In the genomic region with DNA sequence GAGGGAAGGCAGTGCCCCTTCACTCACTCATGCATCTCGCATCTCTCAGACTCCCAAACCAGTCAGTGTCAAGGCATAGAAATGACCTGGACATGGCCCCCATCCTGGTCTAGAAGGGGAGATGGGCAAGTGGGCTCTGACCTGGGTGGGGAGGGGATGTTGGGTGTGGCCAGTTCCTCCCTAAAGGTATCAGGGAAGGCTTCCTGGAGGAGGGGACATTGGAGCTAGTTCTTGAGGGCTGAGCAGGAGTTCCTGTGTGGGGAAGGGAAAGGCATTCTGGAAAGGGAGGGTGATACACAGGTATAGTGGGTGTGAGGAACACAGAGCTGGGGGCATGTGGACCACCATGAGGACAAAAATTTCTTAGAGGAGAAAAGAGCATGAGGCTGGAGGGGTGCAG, we compare ENCODE assay signal across 23 cellular contexts. TPM values are rescaled to one million over a fixed set of nuclear protein-coding genes. Genes with fewer than 3 reads are reported as not detected.
DNase-seq lines count a peak whose midpoint lies in the region; ATAC-seq and TF ChIP-seq lines count a peak whose summit lies in the region.
"Had no signal": no experiment of that assay in that cellular context is flagged by ENCODE, and none has a peak within 500 bp of the region (broad histone marks: within the 10 kb centered on the region; RNA-seq: fewer than 3 reads in every experiment).

No MANE protein-coding gene starts in this region.

- H3K4me1 ChIP-seq in CD4-positive, alpha-beta memory T cell (ENCODE audit: insufficient read depth, low read length): peaks cover 39% of the 10 kb centered on the region

- intact Hi-C loops in activated CD4-positive, alpha-beta T cell treated with anti-CD3 and anti-CD28 coated beads for 36 hours (cut with DNase I, micrococcal nuclease): loop anchor here in 1 of 2 experiments (5.0 kb wide), 1 partner anchor 35 kb away; the partner anchor contains the start of genes ATF5 and NUP62
- intact Hi-C loops in CD4-positive, alpha-beta memory T cell (cut with micrococcal nuclease): no loop called here
- intact Hi-C loops in natural killer cell (cut with micrococcal nuclease): no loop called here

- CTCF ChIA-PET in activated CD4-positive, alpha-beta T cell treated with anti-CD3 and anti-CD28 coated beads for 36 hours (lab: Charles Lee): interaction anchor here (0.7 kb wide), 1 partner anchor 35 kb away, joined by 3 read pairs; no protein-coding TSS in a partner anchor
- CTCF ChIA-PET in CD4-positive, alpha-beta memory T cell (lab: Charles Lee; ENCODE audit: partially characterized antibody): interaction anchor here (1.5 kb wide), 1 partner anchor 13 kb away, joined by 3 read pairs; no protein-coding TSS in a partner anchor
- CTCF ChIA-PET in activated CD8-positive, alpha-beta T cell treated with anti-CD3 and anti-CD28 coated beads, Interleukin-2, amount 10 ng/mL, durations not matched to agents 7 days and 5 days (lab: Charles Lee): no interaction called here

- DNase-seq in activated CD4-positive, alpha-beta T cell treated with anti-CD3 and anti-CD28 coated beads for 36 hours: no peak
- DNase-seq in activated CD4-positive, alpha-beta T cell treated with anti-CD3 and anti-CD28 coated beads, Interleukin-2, amount 50 U/mL, for 1 hour: no peak
- DNase-seq in CD4-positive, alpha-beta memory T cell: no peak
- no peak for DNase-seq in activated CD8-positive, alpha-beta T cell treated with anti-CD3 and anti-CD28 coated beads, Interleukin-2, amount 10 ng/mL, durations not matched to agents 7 days and 5 days
- DNase-seq in natural killer cell: no peak
- DNase-seq in LoVo (ENCODE audit: low spot score): no peak
- no peak for DNase-seq in chondrocyte (ENCODE audit: low spot score)
- DNase-seq: activated CD8-positive, alpha-beta memory T cell treated with anti-CD3 and anti-CD28 coated beads for 24 hours; activated effector memory CD4-positive, alpha-beta T cell treated with anti-CD3 and anti-CD28 coated beads, Interleukin-2, amount 50 U/mL, for 16 hours; aorta; caudate nucleus; erythroblast; foreskin keratinocyte; hippocampal formation; islet precursor cell; NCI-H187 treated with DMSO at 0.1 percent for 48 hours; NCI-H2227 treated with DMSO at 0.1 percent for 48 hours; NCI-H748 treated with DMSO at 0.1 percent for 48 hours; occipital lobe; Right ventricle myocardium superior; stimulated activated CD4-positive, alpha-beta T cell treated with anti-CD3 and anti-CD28 coated beads, Interleukin-2, amount 100 ng/mL, for 48 hours had no signal

- H3K27me3 ChIP-seq in CD4-positive, alpha-beta memory T cell (ENCODE audit: insufficient read depth, low read length): no peaks in the 10 kb centered on the region
- H3K27me3 ChIP-seq: foreskin keratinocyte had no signal

- H3K27me3 Mint-ChIP-seq in activated CD4-positive, alpha-beta T cell treated with anti-CD3 and anti-CD28 coated beads for 36 hours: no peaks in the 10 kb centered on the region
- H3K27me3 Mint-ChIP-seq in CD4-positive, alpha-beta memory T cell: no peaks in the 10 kb centered on the region
- no peaks in the 10 kb centered on the region for H3K27me3 Mint-ChIP-seq in activated CD8-positive, alpha-beta T cell treated with anti-CD3 and anti-CD28 coated beads, Interleukin-2, amount 10 ng/mL, durations not matched to agents 7 days and 5 days (ENCODE audit: low read depth)
- no peaks in the 10 kb centered on the region for H3K27me3 Mint-ChIP-seq in natural killer cell (ENCODE audit: low read depth in 2 of 2)
- H3K27me3 Mint-ChIP-seq in chondrocyte (ENCODE audit: low read depth): peaks cover 12% of the 10 kb centered on the region

- H3K4me1 Mint-ChIP-seq in activated CD4-positive, alpha-beta T cell treated with anti-CD3 and anti-CD28 coated beads for 36 hours: peaks cover 44% of the 10 kb centered on the region
- H3K4me1 Mint-ChIP-seq in CD4-positive, alpha-beta memory T cell: peaks cover 23 to 63% (median 45%) of the 10 kb centered on the region in 4 donors
- peaks cover 48% of the 10 kb centered on the region for H3K4me1 Mint-ChIP-seq in activated CD8-positive, alpha-beta T cell treated with anti-CD3 and anti-CD28 coated beads, Interleukin-2, amount 10 ng/mL, durations not matched to agents 7 days and 5 days (ENCODE audit: low read depth)
- peaks cover 16 to 26% of the 10 kb centered on the region in 2 donors for H3K4me1 Mint-ChIP-seq in natural killer cell
- H3K4me1 Mint-ChIP-seq in chondrocyte (ENCODE audit: low read depth): peaks cover 5% of the 10 kb centered on the region

- H3K36me3 Mint-ChIP-seq in activated CD4-positive, alpha-beta T cell treated with anti-CD3 and anti-CD28 coated beads for 36 hours (ENCODE audit: low read depth): peaks cover 13% of the 10 kb centered on the region
- peaks cover 0 to 3% of the 10 kb centered on the region in 2 donors for H3K36me3 Mint-ChIP-seq in CD4-positive, alpha-beta memory T cell
- peaks cover 2% of the 10 kb centered on the region for H3K36me3 Mint-ChIP-seq in activated CD8-positive, alpha-beta T cell treated with anti-CD3 and anti-CD28 coated beads, Interleukin-2, amount 10 ng/mL, durations not matched to agents 7 days and 5 days (ENCODE audit: low read depth)
- H3K36me3 Mint-ChIP-seq in natural killer cell: no peaks in the 10 kb centered on the region
- no peaks in the 10 kb centered on the region for H3K36me3 Mint-ChIP-seq in chondrocyte (ENCODE audit: low read depth)

- peak overlapping the region; percentile 37 for H3K4me3 Mint-ChIP-seq in activated CD4-positive, alpha-beta T cell treated with anti-CD3 and anti-CD28 coated beads for 36 hours
- peak overlapping the region in 3 of 8 donors; percentile 7 to 67 (median 27) for H3K4me3 Mint-ChIP-seq in CD4-positive, alpha-beta memory T cell
- no peak overlapping the region for H3K4me3 Mint-ChIP-seq in activated CD8-positive, alpha-beta T cell treated with anti-CD3 and anti-CD28 coated beads, Interleukin-2, amount 10 ng/mL, durations not matched to agents 7 days and 5 days
- H3K4me3 Mint-ChIP-seq in natural killer cell (peak overlapping the region; percentile 47), chondrocyte (ENCODE audit: unreplicated experiment) (no peak overlapping the region)

- TF ChIP-seq CTCF in natural killer cell (IDR thresholded peaks at IDR 0.05): no peak
- no peak for TF ChIP-seq CTCF in chondrocyte (IDR thresholded peaks at IDR 0.05)

- no peak overlapping the region for H3K4me3 ChIP-seq in CD4-positive, alpha-beta memory T cell (ENCODE audit: low read length in 2 of 2)
- H3K4me3 ChIP-seq: smooth muscle cell had no signal

- H3K9me3 ChIP-seq in CD4-positive, alpha-beta memory T cell (ENCODE audit: control insufficient read depth in 1 of 2, low read length in 2 of 2): no peaks in the 10 kb centered on the region

- no peak overlapping the region for H3K27ac ChIP-seq in CD4-positive, alpha-beta memory T cell (ENCODE audit: low read depth, low read length)
- H3K27ac ChIP-seq: foreskin keratinocyte had no signal

- POLR2A ChIA-PET in activated CD4-positive, alpha-beta T cell treated with anti-CD3 and anti-CD28 coated beads for 36 hours (lab: Charles Lee): no interaction called here
- POLR2A ChIA-PET in CD4-positive, alpha-beta memory T cell (lab: Charles Lee; ENCODE audit: partially characterized antibody): interaction anchor here (1.3 to 3.0 kb wide), 3 partner anchors 15 to 36 kb away, joined by 3 to 8 read pairs (median 8); partner anchors contain the start of genes AKT1S1, ATF5, NUP62 and TBC1D17
- POLR2A ChIA-PET in activated CD8-positive, alpha-beta T cell treated with anti-CD3 and anti-CD28 coated beads, Interleukin-2, amount 10 ng/mL, durations not matched to agents 7 days and 5 days (lab: Charles Lee): no interaction called here

- no peak for ATAC-seq in activated CD4-positive, alpha-beta T cell treated with anti-CD3 and anti-CD28 coated beads for 36 hours
- no peak for ATAC-seq in activated CD8-positive, alpha-beta T cell treated with anti-CD3 and anti-CD28 coated beads, Interleukin-2, amount 10 ng/mL, durations not matched to agents 7 days and 5 days
- ATAC-seq in natural killer cell: no peak
- ATAC-seq in GM18868 (IDR thresholded peaks at IDR 0.05; ENCODE audit: unreplicated experiment): no peak
- ATAC-seq: foreskin keratinocyte had no signal

- no peak overlapping the region for H3K27ac Mint-ChIP-seq in activated CD4-positive, alpha-beta T cell treated with anti-CD3 and anti-CD28 coated beads for 36 hours
- peak overlapping the region; percentile 73 to 99 (median 90) for H3K27ac Mint-ChIP-seq in CD4-positive, alpha-beta memory T cell
- H3K27ac Mint-ChIP-seq in activated CD8-positive, alpha-beta T cell treated with anti-CD3 and anti-CD28 coated beads, Interleukin-2, amount 10 ng/mL, durations not matched to agents 7 days and 5 days: peak overlapping the region; percentile 46
- H3K27ac Mint-ChIP-seq in natural killer cell (peak overlapping the region in 1 of 2 donors; percentile 97), chondrocyte (ENCODE audit: unreplicated experiment) (no peak overlapping the region)

- no peaks in the 10 kb centered on the region for H3K9me3 Mint-ChIP-seq in activated CD4-positive, alpha-beta T cell treated with anti-CD3 and anti-CD28 coated beads for 36 hours (ENCODE audit: low read depth)
- no peaks in the 10 kb centered on the region for H3K9me3 Mint-ChIP-seq in CD4-positive, alpha-beta memory T cell
- H3K9me3 Mint-ChIP-seq in activated CD8-positive, alpha-beta T cell treated with anti-CD3 and anti-CD28 coated beads, Interleukin-2, amount 10 ng/mL, durations not matched to agents 7 days and 5 days (ENCODE audit: insufficient read depth): no peaks in the 10 kb centered on the region
- H3K9me3 Mint-ChIP-seq in natural killer cell (no peaks in the 10 kb centered on the region), chondrocyte (ENCODE audit: low read depth) (no peaks in the 10 kb centered on the region)

- no peaks in the 10 kb centered on the region for H3K36me3 ChIP-seq in CD4-positive, alpha-beta memory T cell (ENCODE audit: insufficient read depth, low read length)

RNA-seq across cellular contexts. Expression of gene IL4I1, which starts 4.0 kb away (rescaled TPM):
- total RNA-seq in activated CD4-positive, alpha-beta T cell treated with anti-CD3 and anti-CD28 coated beads for 36 hours: 10 to 100 TPM; 21.2 to 22.2 TPM
- total RNA-seq in CD4-positive, alpha-beta memory T cell: 1 to 10 TPM; 2.6 to 3.4 TPM
- 10 to 100 TPM in 1 of 2 donors, 1 to 10 TPM in 1; 9.4 to 10.4 TPM for polyA plus RNA-seq in CD4-positive, alpha-beta memory T cell
- total RNA-seq in activated CD8-positive, alpha-beta T cell treated with anti-CD3 and anti-CD28 coated beads, Interleukin-2, amount 10 ng/mL, durations not matched to agents 7 days and 5 days: 1 to 10 TPM; 1.2 to 1.6 TPM
- total RNA-seq in natural killer cell (1 to 10 TPM; 3.0 to 3.8 (median 3.4) TPM), chondrocyte (0.17 TPM in 1 of 3 replicates, not detected in the others)
- total RNA-seq: occipital lobe, Right ventricle myocardium superior, smooth muscle cell had no signal

RNA-seq across cellular contexts. Expression of gene TBC1D17, which starts 15.2 kb away (rescaled TPM):
- total RNA-seq in activated CD4-positive, alpha-beta T cell treated with anti-CD3 and anti-CD28 coated beads for 36 hours: 10 to 100 TPM; 29.1 to 29.6 TPM
- 100 to 1,000 TPM; 101 TPM for total RNA-seq in CD4-positive, alpha-beta memory T cell
- polyA plus RNA-seq in CD4-positive, alpha-beta memory T cell: 10 to 100 TPM in 1 of 2 donors, 1 to 10 TPM in 1; 6.0 to 14.9 TPM
- total RNA-seq in activated CD8-positive, alpha-beta T cell treated with anti-CD3 and anti-CD28 coated beads, Interleukin-2, amount 10 ng/mL, durations not matched to agents 7 days and 5 days: 10 to 100 TPM; 28.6 to 30.8 TPM
- total RNA-seq in natural killer cell (10 to 100 TPM; 45.8 to 59.7 (median 54.4) TPM), chondrocyte (36.3 to 45.3 TPM (median 44.8 TPM) in 3 replicates)

RNA-seq across cellular contexts. Expression of gene AKT1S1, which starts 15.6 kb away (rescaled TPM):
- total RNA-seq in activated CD4-positive, alpha-beta T cell treated with anti-CD3 and anti-CD28 coated beads for 36 hours: 10 to 100 TPM; 16.1 to 20.3 TPM
- 10 to 100 TPM; 19.7 to 20.2 TPM for total RNA-seq in CD4-positive, alpha-beta memory T cell
- 1 to 10 TPM; 2.5 to 4.8 TPM for polyA plus RNA-seq in CD4-positive, alpha-beta memory T cell
- 10 to 100 TPM; 15.6 to 16.4 TPM for total RNA-seq in activated CD8-positive, alpha-beta T cell treated with anti-CD3 and anti-CD28 coated beads, Interleukin-2, amount 10 ng/mL, durations not matched to agents 7 days and 5 days
- total RNA-seq in natural killer cell (10 to 100 TPM; 12.8 to 17.8 (median 16.1) TPM), chondrocyte (52.0 to 70.5 TPM (median 55.8 TPM) in 3 replicates)

RNA-seq across cellular contexts. Expression of gene PNKP, which starts 25.3 kb away (rescaled TPM):
- total RNA-seq in activated CD4-positive, alpha-beta T cell treated with anti-CD3 and anti-CD28 coated beads for 36 hours: 10 to 100 TPM; 59.5 to 65.7 TPM
- 100 to 1,000 TPM; 171 to 192 TPM for total RNA-seq in CD4-positive, alpha-beta memory T cell
- 10 to 100 TPM; 28.9 to 33.9 TPM for polyA plus RNA-seq in CD4-positive, alpha-beta memory T cell
- 100 to 1,000 TPM; 113 to 120 TPM for total RNA-seq in activated CD8-positive, alpha-beta T cell treated with anti-CD3 and anti-CD28 coated beads, Interleukin-2, amount 10 ng/mL, durations not matched to agents 7 days and 5 days
- total RNA-seq in natural killer cell (100 to 1,000 TPM; 228 to 253 (median 243) TPM), chondrocyte (51.4 to 97.0 TPM (median 52.4 TPM) in 3 replicates)

RNA-seq across cellular contexts. Expression of gene ATF5, which starts 36.3 kb away (rescaled TPM):
- 10 to 100 TPM; 12.5 to 14.1 TPM for total RNA-seq in activated CD4-positive, alpha-beta T cell treated with anti-CD3 and anti-CD28 coated beads for 36 hours
- 1 to 10 TPM; 7.9 to 8.3 TPM for total RNA-seq in CD4-positive, alpha-beta memory T cell
- polyA plus RNA-seq in CD4-positive, alpha-beta memory T cell: 1 to 10 TPM; 1.8 to 2.3 TPM
- 1 to 10 TPM; 7.1 to 9.3 TPM for total RNA-seq in activated CD8-positive, alpha-beta T cell treated with anti-CD3 and anti-CD28 coated beads, Interleukin-2, amount 10 ng/mL, durations not matched to agents 7 days and 5 days
- total RNA-seq in natural killer cell (10 to 100 TPM; 11.7 to 15.4 (median 14.2) TPM), chondrocyte (16.7 to 53.4 TPM (median 53.3 TPM) in 3 replicates)

Comparison
In these comparisons a context has a peak if more than half of its experiments do, and no peak if none do; other contexts are left out.
1. H3K27ac Mint-ChIP-seq: peak in CD4-positive, alpha-beta memory T cell (7 of 7) and activated CD8-positive, alpha-beta T cell treated with anti-CD3 and anti-CD28 coated beads, Interleukin-2, amount 10 ng/mL, durations not matched to agents 7 days and 5 days (single experiment); none in activated CD4-positive, alpha-beta T cell treated with anti-CD3 and anti-CD28 coated beads for 36 hours (single experiment) and chondrocyte (single experiment).
2. H3K4me3 Mint-ChIP-seq: peak in activated CD4-positive, alpha-beta T cell treated with anti-CD3 and anti-CD28 coated beads for 36 hours (single experiment) and natural killer cell (single experiment); none in activated CD8-positive, alpha-beta T cell treated with anti-CD3 and anti-CD28 coated beads, Interleukin-2, amount 10 ng/mL, durations not matched to agents 7 days and 5 days (single experiment) and chondrocyte (single experiment).
3. RNA of gene IL4I1, which starts 4.0 kb away (total RNA-seq): 21.2 to 22.2 TPM in activated CD4-positive, alpha-beta T cell treated with anti-CD3 and anti-CD28 coated beads for 36 hours; 3.0 to 3.8 TPM in natural killer cell, 2.6 to 3.4 TPM in CD4-positive, alpha-beta memory T cell, 1.2 to 1.6 TPM in activated CD8-positive, alpha-beta T cell treated with anti-CD3 and anti-CD28 coated beads, Interleukin-2, amount 10 ng/mL, durations not matched to agents 7 days and 5 days and 0.17 TPM in chondrocyte; every median in the first group is over 4 times any median in the second.